Comparison of ENCODE assay signal across 20 cellular contexts in genomic region chr22:19604711-19605268, GRCh38.
DNase-seq lines count a peak whose midpoint lies in the region; ATAC-seq, FAIRE-seq and TF ChIP-seq lines count a peak whose summit lies in the region.
"Had no signal": no experiment of that assay in that cellular context is flagged by ENCODE, and none has a peak within 500 bp of the region (broad histone marks: within the 10 kb centered on the region; RNA-seq: fewer than 3 reads in every experiment).

No MANE protein-coding gene starts in this region.

- TF ChIP-seq EP300 in HepG2 (IDR thresholded peaks at IDR 0.05; ENCODE audit: low read depth in 2 of 2, low read length in 2 of 2), result no peak
- no peak for TF ChIP-seq EP300 in HepG2 (CRISPR knock-in tag; IDR thresholded peaks at IDR 0.05; ENCODE audit: borderline replicate concordance)

- WGBS in HepG2 (ENCODE audit: low lambda C conversion rate), result 13% methylated on average over 9 of the region's 9 CpGs

- no peaks in the 10 kb centered on the region for H3K79me2 ChIP-seq in HepG2 (ENCODE audit: insufficient read depth, low read length)

- H3K27ac Mint-ChIP-seq in activated naive CD4-positive, alpha-beta T cell treated with anti-CD3 and anti-CD28 coated beads for 36 hours, result peak overlapping the region; percentile 68
- H3K27ac Mint-ChIP-seq in activated T-cell treated with anti-CD3 and anti-CD28 coated beads, Interleukin-2, amount 50 U/mL, for 72 hours, result no peak overlapping the region
- H3K27ac Mint-ChIP-seq: activated CD4-positive, alpha-beta memory T cell treated with anti-CD3 and anti-CD28 coated beads for 36 hours; natural killer cell had no signal

- H3K9me3 ChIP-seq in HepG2 (ENCODE audit: low read length) (no peaks in the 10 kb centered on the region), skeletal muscle tissue (ENCODE audit: control insufficient read depth in 3 of 3, low read length in 3 of 3) (no peaks in the 10 kb centered on the region)

- CTCF ChIA-PET in activated naive CD4-positive, alpha-beta T cell treated with anti-CD3 and anti-CD28 coated beads for 36 hours (lab: Charles Lee), result no interaction called here
- CTCF ChIA-PET in RWPE1 (lab: Yijun Ruan, JAX), result no interaction called here
- CTCF ChIA-PET in HepG2 (lab: Yijun Ruan, JAX; ENCODE audit: low intra/inter-chr PET ratio, low total read pairs), result no interaction called here

- H3K9me3 Mint-ChIP-seq in activated naive CD4-positive, alpha-beta T cell treated with anti-CD3 and anti-CD28 coated beads for 36 hours, result no peaks in the 10 kb centered on the region
- H3K9me3 Mint-ChIP-seq in activated T-cell treated with anti-CD3 and anti-CD28 coated beads, Interleukin-2, amount 50 U/mL, for 72 hours, result peaks cover 0 to 4% of the 10 kb centered on the region in 2 donors
- H3K9me3 Mint-ChIP-seq: natural killer cell had no signal

- TF ChIP-seq POLR2A in HepG2 (IDR thresholded peaks at IDR 0.05; ENCODE audit: insufficient read depth in 1 of 2, low read depth in 2 of 2, low read length in 2 of 2), result no peak

- H3K9ac ChIP-seq in HepG2 (ENCODE audit: insufficient read depth, low read depth, low read length), result no peak overlapping the region
- H3K9ac ChIP-seq in skeletal muscle tissue (ENCODE audit: low read depth in 1 of 3, low read length in 3 of 3), result peak overlapping the region in 1 of 3 donors; percentile 40

- H3K4me3 ChIP-seq in HepG2 (replicated peaks in 1 of 3; ENCODE audit: insufficient read depth in 1 of 3, low read depth in 2 of 3, low read length in 3 of 3) (no peak overlapping the region; a peak in 1 of 6 replicates), skeletal muscle tissue (ENCODE audit: low read length in 3 of 3) (no peak overlapping the region)
- H3K4me3 ChIP-seq: coronary artery had no signal

- peaks cover 60% of the 10 kb centered on the region for H3K4me1 Mint-ChIP-seq in activated naive CD4-positive, alpha-beta T cell treated with anti-CD3 and anti-CD28 coated beads for 36 hours (ENCODE audit: low read depth)
- H3K4me1 Mint-ChIP-seq in activated T-cell treated with anti-CD3 and anti-CD28 coated beads, Interleukin-2, amount 50 U/mL, for 72 hours (ENCODE audit: low read depth), result peaks cover 81% of the 10 kb centered on the region
- H3K4me1 Mint-ChIP-seq: natural killer cell had no signal

- DNase-seq in activated naive CD4-positive, alpha-beta T cell treated with anti-CD3 and anti-CD28 coated beads for 36 hours, result no peak
- DNase-seq in activated naive CD4-positive, alpha-beta T cell treated with anti-CD3 and anti-CD28 coated beads, Interleukin-2, amount 50 U/mL, for 16 hours, result no peak
- no peak for DNase-seq in RWPE1 (ENCODE audit: low spot score)
- DNase-seq in HepG2 (ENCODE audit: low spot score), result peak; percentile 27
- DNase-seq in NCI-H1105 treated with DMSO at 0.1 percent for 48 hours (lab: John Stamatoyannopoulos, UW), result no peak
- no peak for DNase-seq in activated T-cell treated with anti-CD3 and anti-CD28 coated beads, Interleukin-2, amount 50 U/mL, for 72 hours
- DNase-seq: activated CD4-positive, alpha-beta memory T cell treated with anti-CD3 and anti-CD28 coated beads for 36 hours; DMS 273 treated with DMSO at 0.1 percent for 48 hours; GDM1; natural killer cell; NCI-H1694 treated with DMSO at 0.1 percent for 48 hours; NK-92 treated with Interleukin-12 subunit alpha and Interleukin-12 subunit beta, amount 100 ng/mL, for 24 hours; SW 1271 had no signal

- TF ChIP-seq RAD21 in HepG2 (CRISPR knock-in tag; IDR thresholded peaks at IDR 0.05), result no peak

- POLR2A ChIA-PET in RWPE1 (lab: Yijun Ruan, JAX; ENCODE audit: low non-redundant PET), result no interaction called here
- POLR2A ChIA-PET in HepG2 (lab: Yijun Ruan, JAX), result no interaction called here

- H4K20me1 ChIP-seq in HepG2 (ENCODE audit: insufficient read depth, low read length), result no peaks in the 10 kb centered on the region

- FAIRE-seq in HepG2 (lab: Jason Lieb, UNC), result peak; percentile 30
- FAIRE-seq: A204.1, frontal cortex had no signal

- H3K4me3 Mint-ChIP-seq in activated naive CD4-positive, alpha-beta T cell treated with anti-CD3 and anti-CD28 coated beads for 36 hours, result no peak overlapping the region
- H3K4me3 Mint-ChIP-seq in activated T-cell treated with anti-CD3 and anti-CD28 coated beads, Interleukin-2, amount 50 U/mL, for 72 hours, result no peak overlapping the region
- H3K4me3 Mint-ChIP-seq: activated CD4-positive, alpha-beta memory T cell treated with anti-CD3 and anti-CD28 coated beads for 36 hours; natural killer cell had no signal

- no peaks in the 10 kb centered on the region for H3K27me3 Mint-ChIP-seq in activated naive CD4-positive, alpha-beta T cell treated with anti-CD3 and anti-CD28 coated beads for 36 hours (ENCODE audit: low read depth)
- H3K27me3 Mint-ChIP-seq in activated T-cell treated with anti-CD3 and anti-CD28 coated beads, Interleukin-2, amount 50 U/mL, for 72 hours (ENCODE audit: low read depth), result no peaks in the 10 kb centered on the region
- H3K27me3 Mint-ChIP-seq: activated CD4-positive, alpha-beta memory T cell treated with anti-CD3 and anti-CD28 coated beads for 36 hours had no signal

- H3K27ac ChIP-seq in RWPE1 (peak overlapping the region; percentile 38; the same call in 1 of the 2 replicates), HepG2 (ENCODE audit: extremely low read length, insufficient read depth, low read length) (no peak overlapping the region), skeletal muscle tissue (ENCODE audit: low read depth, low read length) (peak overlapping the region; percentile 76)
- H3K27ac ChIP-seq: coronary artery had no signal

- BruUV-seq in HepG2 (replicated peaks; lab: Mats Ljungman, UMichigan), result no TSS peak

- peak; percentile 48 for ATAC-seq in HepG2
- ATAC-seq in HG03457 (IDR thresholded peaks at IDR 0.05; ENCODE audit: unreplicated experiment), result no peak
- ATAC-seq in activated T-cell treated with anti-CD3 and anti-CD28 coated beads, Interleukin-2, amount 50 U/mL, for 72 hours (replicated peaks in 1 of 2), result no peak
- ATAC-seq: activated naive CD4-positive, alpha-beta T cell treated with anti-CD3 and anti-CD28 coated beads, Interleukin-2, amount 50 U/mL, for 72 hours; HCT116; natural killer cell had no signal

- intact Hi-C loops in activated naive CD4-positive, alpha-beta T cell treated with anti-CD3 and anti-CD28 coated beads for 36 hours (cut with micrococcal nuclease), result loop anchor here (5.0 kb wide), 3 partner anchors 127 to 288 kb away; partner anchors contain the start of genes C22orf39, CDC45 and UFD1
- intact Hi-C loops in HepG2 (cut with micrococcal nuclease; ENCODE audit: unreplicated experiment), result loop anchor here (10.0 kb wide), 1 partner anchor 50 kb away; no protein-coding TSS in a partner anchor

- H2AFZ ChIP-seq in HepG2 (ENCODE audit: low read length), result no peak overlapping the region

- H3K4me2 ChIP-seq in HepG2 (ENCODE audit: low read depth, low read length), result peak overlapping the region; percentile 46; the same call in 1 of the 2 replicates

- H3K36me3 ChIP-seq in HepG2 (replicated peaks in 1 of 2; ENCODE audit: control insufficient read depth in 1 of 2, insufficient read depth in 2 of 2, low read length in 2 of 2) (no peaks in the 10 kb centered on the region), skeletal muscle tissue (ENCODE audit: control insufficient read depth in 3 of 3, insufficient read depth in 3 of 3, low read length in 3 of 3) (no peaks in the 10 kb centered on the region)

- TF ChIP-seq CTCF in RWPE1 (conservative IDR thresholded peaks at IDR 0.05; ENCODE audit: low read depth) (no peak), HepG2 (CRISPR knock-in tag; IDR thresholded peaks at IDR 0.05) (no peak)

- in situ Hi-C loops in HepG2 (cut with HindIII; ENCODE audit: extremely low pct_ligation_motif_present, low pct_unique_long_range_greater_than_20kb), result no loop called here

- H3K36me3 Mint-ChIP-seq in activated naive CD4-positive, alpha-beta T cell treated with anti-CD3 and anti-CD28 coated beads for 36 hours (ENCODE audit: low read depth), result no peaks in the 10 kb centered on the region
- no peaks in the 10 kb centered on the region for H3K36me3 Mint-ChIP-seq in activated T-cell treated with anti-CD3 and anti-CD28 coated beads, Interleukin-2, amount 50 U/mL, for 72 hours (ENCODE audit: insufficient read depth in 2 of 2)
- H3K36me3 Mint-ChIP-seq: activated CD4-positive, alpha-beta memory T cell treated with anti-CD3 and anti-CD28 coated beads for 36 hours; activated naive CD4-positive, alpha-beta T cell treated with anti-CD3 and anti-CD28 coated beads, Interleukin-2, amount 50 U/mL, for 72 hours; natural killer cell had no signal

- H3K27me3 ChIP-seq in HepG2 (ENCODE audit: control insufficient read depth in 1 of 2, insufficient read depth in 2 of 2, low read length in 2 of 2) (peaks cover 2 to 35% of the 10 kb centered on the region in 2 experiments; a peak in 4 of 5 replicates), skeletal muscle tissue (ENCODE audit: control insufficient read depth in 3 of 3, insufficient read depth in 3 of 3, low read length in 3 of 3) (no peaks in the 10 kb centered on the region)

- H3K4me1 ChIP-seq in HepG2 (ENCODE audit: insufficient read depth, low read length) (peaks cover 37% of the 10 kb centered on the region), skeletal muscle tissue (ENCODE audit: control insufficient read depth in 3 of 3, insufficient read depth in 3 of 3, low read length in 3 of 3) (peaks cover 14 to 30% (median 23%) of the 10 kb centered on the region in 3 donors)

TF ChIP-seq in HepG2, 621 proteins besides CTCF, POLR2A, EP300 and RAD21 (continues in another document):
- 0 out of 2 replicates have a peak, but pooled peaks have one; percentile 22 for TF ChIP-seq ZNF350 (CRISPR knock-in tag; IDR thresholded peaks at IDR 0.05; ENCODE audit: borderline replicate concordance, low read depth)
- TF ChIP-seq STAG1 (CRISPR knock-in tag; IDR thresholded peaks at IDR 0.05), result no peak
- TF ChIP-seq ZNF660 (CRISPR knock-in tag; IDR thresholded peaks at IDR 0.05; ENCODE audit: borderline replicate concordance, low read depth), result no peak
